8 cellular contexts compared by ENCODE assay signal in genomic region chr22:40856513-40857308, GRCh38. TPM values are rescaled to one million over a fixed set of nuclear protein-coding genes. Genes with fewer than 3 reads are reported as not detected.
DNase-seq lines count a peak whose midpoint lies in the region; ATAC-seq and TF ChIP-seq lines count a peak whose summit lies in the region.

ST13 (minus strand) TSS chr22:40856639; CDS start chr22:40856540, 99 bp downstream.
XPNPEP3 (plus strand) TSS chr22:40857148; CDS start chr22:40857182, 34 bp downstream.

- no peaks in the 10 kb centered on the region for H3K9me3 ChIP-seq in mononuclear cell (ENCODE audit: low read depth, low read length)

- H3K27me3 ChIP-seq in mononuclear cell (ENCODE audit: insufficient read depth, low read length) = no peaks in the 10 kb centered on the region

- peak within 1 kb of the TSS; percentile 96 to 100 (median 100) for H3K27ac Mint-ChIP-seq in IgD-negative memory B cell

- peaks cover 34% of the 10 kb centered on the region for H3K4me1 ChIP-seq in mononuclear cell (ENCODE audit: insufficient read depth, low read length)

- peak; percentile 87 for ATAC-seq in GM21529 (IDR thresholded peaks at IDR 0.05; ENCODE audit: unreplicated experiment)

- peak within 1 kb of the TSS; percentile 96 to 99 (median 98) for H3K4me3 Mint-ChIP-seq in IgD-negative memory B cell

- DNase-seq in DMS153 treated with DMSO at 0.1 percent for 48 hours (lab: John Stamatoyannopoulos, UW; ENCODE audit: unreplicated experiment) = peak; percentile 91
- peak; percentile 93 for DNase-seq in OCI-M2 (lab: John Stamatoyannopoulos, UW; ENCODE audit: unreplicated experiment)
- DNase-seq in activated T-cell treated with anti-CD3 and anti-CD28 coated beads for 4 hours = peak; percentile 95
- DNase-seq in epithelial cell of esophagus (ENCODE audit: low read depth) = peak; percentile 96
- peak; percentile 92 for DNase-seq in stimulated activated CD8-positive, alpha-beta memory T cell treated with anti-CD3 and anti-CD28 coated beads, Interleukin-4, amount 100 ng/mL, for 1 hour (ENCODE audit: low read depth in 2 of 2, low spot score in 1 of 2)

- no peaks in the 10 kb centered on the region for H3K9me3 Mint-ChIP-seq in IgD-negative memory B cell

- H3K4me3 ChIP-seq in epithelial cell of esophagus (ENCODE audit: low read length) (peak within 1 kb of the TSS; percentile 96), mononuclear cell (ENCODE audit: low read length) (peak within 1 kb of the TSS; percentile 90)

- H3K4me1 Mint-ChIP-seq in IgD-negative memory B cell = peaks cover 24 to 37% (median 37%) of the 10 kb centered on the region in 3 donors

- peak; percentile 10 for TF ChIP-seq CTCF in epithelial cell of esophagus (IDR thresholded peaks at IDR 0.05; ENCODE audit: insufficient read depth, low read depth, low read length, missing control alignments)

- H3K36me3 Mint-ChIP-seq in IgD-negative memory B cell = peaks cover 1% of the 10 kb centered on the region

- H3K27me3 Mint-ChIP-seq in IgD-negative memory B cell = no peaks in the 10 kb centered on the region

RNA-seq across cellular contexts. Expression of gene ST13, which starts in this region (rescaled TPM):
- polyA plus RNA-seq in IgD-negative memory B cell = 211 TPM
- total RNA-seq in mononuclear cell = 152 TPM

RNA-seq across cellular contexts. Expression of gene XPNPEP3, which starts in this region (rescaled TPM):
- 11.9 TPM for polyA plus RNA-seq in IgD-negative memory B cell
- 11.0 TPM for total RNA-seq in mononuclear cell

Comparison
In these comparisons a context has a peak if more than half of its experiments do, and no peak if none do; other contexts are left out.
1. Peak in every context shown above with its lines: DNase-seq, ATAC-seq and H3K4me3 ChIP-seq.